Comparison of ENCODE assay signal across 14 cellular contexts in genomic region chr11:60777572-60777971, GRCh38. TPM values are rescaled to one million over a fixed set of nuclear protein-coding genes. Genes with fewer than 3 reads are reported as not detected.
DNase-seq lines count a peak whose midpoint lies in the region; ATAC-seq and TF ChIP-seq lines count a peak whose summit lies in the region.
"Had no signal": no experiment of that assay in that cellular context is flagged by ENCODE, and none has a peak within 500 bp of the region (broad histone marks: within the 10 kb centered on the region; RNA-seq: fewer than 3 reads in every experiment).

No MANE protein-coding gene starts in this region.

- H3K27me3 Mint-ChIP-seq in mesothelial cell of epicardium (ENCODE audit: low read depth): peaks cover 4% of the 10 kb centered on the region

- H3K9me3 Mint-ChIP-seq in mesothelial cell of epicardium: no peaks in the 10 kb centered on the region
- H3K9me3 Mint-ChIP-seq: activated naive CD4-positive, alpha-beta T cell treated with anti-CD3 and anti-CD28 coated beads, Interleukin-2, amount 10 ng/mL, durations not matched to agents 7 days and 5 days had no signal

- no peak for TF ChIP-seq CTCF in mesothelial cell of epicardium (IDR thresholded peaks at IDR 0.05; ENCODE audit: unreplicated experiment)

- no peaks in the 10 kb centered on the region for H3K36me3 Mint-ChIP-seq in mesothelial cell of epicardium
- H3K36me3 Mint-ChIP-seq: activated naive CD4-positive, alpha-beta T cell treated with anti-CD3 and anti-CD28 coated beads, Interleukin-2, amount 10 ng/mL, durations not matched to agents 7 days and 5 days; CD14-positive monocyte had no signal

- H3K4me3 Mint-ChIP-seq in mesothelial cell of epicardium: no peak overlapping the region
- H3K4me3 Mint-ChIP-seq: activated naive CD4-positive, alpha-beta T cell treated with anti-CD3 and anti-CD28 coated beads, Interleukin-2, amount 10 ng/mL, durations not matched to agents 7 days and 5 days; CD14-positive monocyte had no signal

- peak; percentile 74 for DNase-seq in AG08396 (ENCODE audit: low spot score)
- peak; percentile 32 for DNase-seq in LoVo (ENCODE audit: low spot score)
- DNase-seq in dermis blood vessel endothelial cell: peak; percentile 97
- no peak for DNase-seq in mesothelial cell of epicardium (ENCODE audit: low spot score in 2 of 2, unreplicated experiment in 2 of 2)
- DNase-seq in activated T-cell treated with anti-CD3 and anti-CD28 coated beads for 4 hours: no peak
- DNase-seq in NCI-H1930 (lab: John Stamatoyannopoulos, UW): no peak
- DNase-seq: activated CD4-positive, CD25-positive, alpha-beta regulatory T cell treated with anti-CD3 and anti-CD28 coated beads, Interleukin-2, amount 50 U/mL, for 72 hours; activated naive CD4-positive, alpha-beta T cell treated with anti-CD3 and anti-CD28 coated beads, Interleukin-2, amount 10 ng/mL, durations not matched to agents 7 days and 5 days; NCI-H2081 treated with DMSO at 0.1 percent for 48 hours had no signal

- ATAC-seq in HG03097 (IDR thresholded peaks at IDR 0.05; ENCODE audit: low FRiP score, unreplicated experiment): no peak
- no peak for ATAC-seq in GM19324 (IDR thresholded peaks at IDR 0.05; ENCODE audit: low FRiP score, unreplicated experiment)

- H3K4me1 Mint-ChIP-seq in mesothelial cell of epicardium: peaks cover 25% of the 10 kb centered on the region

- peak overlapping the region; percentile 1 for H3K27ac Mint-ChIP-seq in mesothelial cell of epicardium
- H3K27ac Mint-ChIP-seq: activated naive CD4-positive, alpha-beta T cell treated with anti-CD3 and anti-CD28 coated beads, Interleukin-2, amount 10 ng/mL, durations not matched to agents 7 days and 5 days; CD14-positive monocyte had no signal

RNA-seq across cellular contexts. Expression of gene MS4A10, which starts 7.6 kb away (rescaled TPM):
- total RNA-seq in dermis blood vessel endothelial cell (not detected in 2 replicates), mesothelial cell of epicardium (not detected in 3 replicates)
- total RNA-seq: omental fat pad, temporal lobe had no signal

RNA-seq across cellular contexts. Expression of gene MS4A15, which starts 20.9 kb away (rescaled TPM):
- total RNA-seq in dermis blood vessel endothelial cell (not detected in 2 replicates), mesothelial cell of epicardium (0.13 to 0.42 TPM (median 0.18 TPM) in 3 replicates)
- total RNA-seq: omental fat pad, temporal lobe had no signal

RNA-seq across cellular contexts. Expression of gene MS4A18, which starts 53.1 kb away (rescaled TPM):
- total RNA-seq in dermis blood vessel endothelial cell: not detected in 2 replicates
- not detected in 3 replicates for total RNA-seq in mesothelial cell of epicardium
- total RNA-seq: omental fat pad, temporal lobe had no signal

Comparison
In these comparisons a context has a peak if more than half of its experiments do, and no peak if none do; other contexts are left out.
1. DNase-seq: peak in AG08396 (single experiment), LoVo (single experiment) and dermis blood vessel endothelial cell (single experiment); none in mesothelial cell of epicardium (0 of 2), activated T-cell treated with anti-CD3 and anti-CD28 coated beads for 4 hours (single experiment) and NCI-H1930 (0 of 2).